Comparison of ENCODE assay signal across 1 cellular context in the genomic region with DNA sequence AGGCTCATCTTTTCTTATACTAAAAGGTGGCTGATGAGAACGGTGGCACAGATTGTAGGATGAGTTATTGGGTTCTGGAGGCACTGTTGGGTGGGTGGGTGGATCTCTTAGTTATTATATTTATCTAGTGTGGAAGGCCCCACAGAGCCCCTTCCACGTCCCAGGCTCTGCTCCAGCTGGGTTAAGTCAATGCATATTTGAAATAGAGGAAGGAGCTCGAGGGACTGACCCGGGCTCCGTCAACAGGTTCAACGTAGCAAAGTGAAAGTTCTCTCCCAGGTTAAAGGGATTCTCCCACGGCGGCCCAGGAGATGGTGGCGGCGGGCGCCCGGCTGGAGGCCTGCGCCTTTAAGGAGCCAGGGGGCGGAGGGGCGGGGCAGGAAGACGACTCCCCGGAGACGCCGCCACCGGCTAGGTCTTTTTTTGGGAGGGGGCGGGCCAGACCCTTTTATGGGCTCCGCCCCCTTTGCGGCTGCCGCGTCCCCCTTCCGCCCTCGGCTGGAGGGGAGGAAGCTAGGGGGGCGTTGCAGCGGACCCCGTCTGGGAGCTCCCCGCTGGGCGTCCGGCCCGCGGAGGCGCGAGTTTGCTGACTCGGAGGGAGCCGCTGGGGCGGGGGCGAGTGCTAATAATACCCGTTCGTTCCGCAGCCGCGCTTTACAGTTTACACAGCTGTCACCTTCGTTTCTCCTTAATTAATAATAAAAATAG.
TF ChIP-seq lines count a peak whose summit lies in the region.

No MANE protein-coding gene starts in this region.

TF ChIP-seq in K562, 482 proteins besides CTCF, POLR2A, EP300 and RAD21 (continues in another document):
- TF ChIP-seq SRSF7 (optimal IDR thresholded peaks at IDR 0.05; ENCODE audit: low read depth, low read length) (no peak), DACH1 (IDR thresholded peaks at IDR 0.05; ENCODE audit: partially characterized antibody) (peak; percentile 82), ZNF24 (IDR thresholded peaks at IDR 0.05) (no peak), ZFX (CRISPR knock-in tag; IDR thresholded peaks at IDR 0.05) (peak; percentile 27), POLR2H (tag; IDR thresholded peaks at IDR 0.05; ENCODE audit: low read depth) (0 out of 2 replicates have a peak, but pooled peaks have one; percentile 6), TAF7 (tag; IDR thresholded peaks at IDR 0.05) (no peak), FOXM1 (IDR thresholded peaks at IDR 0.05; ENCODE audit: low read depth) (peak; percentile 85), FOXM1 (CRISPR knock-in tag; IDR thresholded peaks at IDR 0.05; ENCODE audit: low read depth) (no peak), TAF1 (IDR thresholded peaks at IDR 0.05; ENCODE audit: control insufficient read depth, extremely low read depth, insufficient read depth, low read length, severe bottlenecking) (peak; percentile 22), FOXP1 (CRISPR knock-in tag; IDR thresholded peaks at IDR 0.05) (no peak), ZNF347 (CRISPR knock-in tag; IDR thresholded peaks at IDR 0.05; ENCODE audit: low read depth) (no peak), CCNT2 (IDR thresholded peaks at IDR 0.05; ENCODE audit: borderline replicate concordance, extremely low read depth, insufficient read length, low read depth, low read length) (peak; percentile 63), BMI1 (IDR thresholded peaks at IDR 0.05; ENCODE audit: low read length) (no peak), E2F3 (CRISPR knock-in tag; IDR thresholded peaks at IDR 0.05) (no peak), FOSL1 (tag; conservative IDR thresholded peaks at IDR 0.05) (peak; percentile 24; the same call in 1 of the 2 replicates), TEAD1 (CRISPR knock-in tag; IDR thresholded peaks at IDR 0.05) (0 out of 4 replicates have a peak, but pooled peaks of 1 of the 2 experiments have one; percentile 9), CXXC5 (CRISPR knock-in tag; IDR thresholded peaks at IDR 0.05) (peak; percentile 80), ZNF184 (CRISPR knock-in tag; IDR thresholded peaks at IDR 0.05) (no peak), MAFK (IDR thresholded peaks at IDR 0.05; ENCODE audit: low read length) (peak; percentile 20; the same call in 1 of the 2 replicates), ETV1 (tag; conservative IDR thresholded peaks at IDR 0.05; ENCODE audit: low read depth) (peak; percentile 50; the same call in 1 of the 2 replicates), TRIM28 (IDR thresholded peaks at IDR 0.05) (no peak), SAP30 (IDR thresholded peaks at IDR 0.05; ENCODE audit: borderline replicate concordance, insufficient read depth, low read depth, low read length, poor library complexity, severe bottlenecking) (peak; percentile 22), ZNF263 (CRISPR knock-in tag; IDR thresholded peaks at IDR 0.05; ENCODE audit: borderline replicate concordance) (0 out of 2 replicates have a peak, but pooled peaks have one; percentile 28), HMG20A (CRISPR knock-in tag; conservative IDR thresholded peaks at IDR 0.05) (no peak), MTA3 (IDR thresholded peaks at IDR 0.05; ENCODE audit: borderline replicate concordance) (peak; percentile 53; the same call in 1 of the 2 replicates), KAT7 (CRISPR knock-in tag; IDR thresholded peaks at IDR 0.05; ENCODE audit: borderline replicate concordance) (0 out of 2 replicates have a peak, but pooled peaks have one; percentile 35), GATAD2A (IDR thresholded peaks at IDR 0.05) (0 out of 2 replicates have a peak, but pooled peaks have one; percentile 38), KDM5B (IDR thresholded peaks at IDR 0.05; ENCODE audit: insufficient replicate concordance, low read depth, low read length) (peak; percentile 60), PRPF4 (IDR thresholded peaks at IDR 0.05; ENCODE audit: insufficient read depth, low read depth, low read length, poor library complexity, severe bottlenecking) (no peak), CSDE1 (IDR thresholded peaks at IDR 0.05) (no peak), ZKSCAN8 (CRISPR knock-in tag; IDR thresholded peaks at IDR 0.05) (no peak), ZNF584 (CRISPR knock-in tag; IDR thresholded peaks at IDR 0.05; ENCODE audit: low read depth) (0 out of 2 replicates have a peak, but pooled peaks have one; percentile 34), HEY1 (CRISPR knock-in tag; IDR thresholded peaks at IDR 0.05; ENCODE audit: borderline replicate concordance) (no peak), TBP (optimal IDR thresholded peaks at IDR 0.05; ENCODE audit: low read depth, low read length) (peak; percentile 26), HNRNPUL1 (IDR thresholded peaks at IDR 0.05; ENCODE audit: low read length) (no peak), YY1 (IDR thresholded peaks at IDR 0.05; ENCODE audit: borderline replicate concordance in 1 of 3, control insufficient read depth in 1 of 3, extremely low read depth in 1 of 3, insufficient read depth in 3 of 3, insufficient read length in 1 of 3, insufficient replicate concordance in 2 of 3, low read depth in 1 of 3, low read length in 2 of 3) (peak in 1 of 3 experiments; percentile 54), ETV5 (CRISPR knock-in tag; IDR thresholded peaks at IDR 0.05; ENCODE audit: low read depth) (peak; percentile 53; the same call in 1 of the 2 replicates), LCOR (CRISPR knock-in tag; IDR thresholded peaks at IDR 0.05) (peak; percentile 81), NFRKB (IDR thresholded peaks at IDR 0.05; ENCODE audit: low read depth) (0 out of 2 replicates have a peak, but pooled peaks have one; percentile 0), SUPT5H (IDR thresholded peaks at IDR 0.05) (peak; percentile 66), RB1 (IDR thresholded peaks at IDR 0.05; ENCODE audit: low read depth) (peak; percentile 53; the same call in 1 of the 2 replicates), GTF2E2 (tag; IDR thresholded peaks at IDR 0.05) (peak; percentile 77; the same call in 1 of the 2 replicates), GATA2 (CRISPR knock-in tag; IDR thresholded peaks at IDR 0.05) (no peak)
- TF ChIP-seq, protein P1, sequence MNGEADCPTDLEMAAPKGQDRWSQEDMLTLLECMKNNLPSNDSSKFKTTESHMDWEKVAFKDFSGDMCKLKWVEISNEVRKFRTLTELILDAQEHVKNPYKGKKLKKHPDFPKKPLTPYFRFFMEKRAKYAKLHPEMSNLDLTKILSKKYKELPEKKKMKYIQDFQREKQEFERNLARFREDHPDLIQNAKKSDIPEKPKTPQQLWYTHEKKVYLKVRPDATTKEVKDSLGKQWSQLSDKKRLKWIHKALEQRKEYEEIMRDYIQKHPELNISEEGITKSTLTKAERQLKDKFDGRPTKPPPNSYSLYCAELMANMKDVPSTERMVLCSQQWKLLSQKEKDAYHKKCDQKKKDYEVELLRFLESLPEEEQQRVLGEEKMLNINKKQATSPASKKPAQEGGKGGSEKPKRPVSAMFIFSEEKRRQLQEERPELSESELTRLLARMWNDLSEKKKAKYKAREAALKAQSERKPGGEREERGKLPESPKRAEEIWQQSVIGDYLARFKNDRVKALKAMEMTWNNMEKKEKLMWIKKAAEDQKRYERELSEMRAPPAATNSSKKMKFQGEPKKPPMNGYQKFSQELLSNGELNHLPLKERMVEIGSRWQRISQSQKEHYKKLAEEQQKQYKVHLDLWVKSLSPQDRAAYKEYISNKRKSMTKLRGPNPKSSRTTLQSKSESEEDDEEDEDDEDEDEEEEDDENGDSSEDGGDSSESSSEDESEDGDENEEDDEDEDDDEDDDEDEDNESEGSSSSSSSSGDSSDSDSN (IDR thresholded peaks at IDR 0.05; ENCODE audit: borderline replicate concordance in 1 of 2, low read depth in 2 of 2, low read length in 2 of 2) = peak; percentile 56 to 76; a peak in 3 of 4 replicates
- TF ChIP-seq, protein P2, sequence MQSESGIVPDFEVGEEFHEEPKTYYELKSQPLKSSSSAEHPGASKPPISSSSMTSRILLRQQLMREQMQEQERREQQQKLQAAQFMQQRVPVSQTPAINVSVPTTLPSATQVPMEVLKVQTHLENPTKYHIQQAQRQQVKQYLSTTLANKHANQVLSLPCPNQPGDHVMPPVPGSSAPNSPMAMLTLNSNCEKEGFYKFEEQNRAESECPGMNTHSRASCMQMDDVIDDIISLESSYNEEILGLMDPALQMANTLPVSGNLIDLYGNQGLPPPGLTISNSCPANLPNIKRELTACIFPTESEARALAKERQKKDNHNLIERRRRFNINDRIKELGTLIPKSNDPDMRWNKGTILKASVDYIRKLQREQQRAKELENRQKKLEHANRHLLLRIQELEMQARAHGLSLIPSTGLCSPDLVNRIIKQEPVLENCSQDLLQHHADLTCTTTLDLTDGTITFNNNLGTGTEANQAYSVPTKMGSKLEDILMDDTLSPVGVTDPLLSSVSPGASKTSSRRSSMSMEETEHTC (IDR thresholded peaks at IDR 0.05) = no peak
- TF ChIP-seq, protein P3, sequence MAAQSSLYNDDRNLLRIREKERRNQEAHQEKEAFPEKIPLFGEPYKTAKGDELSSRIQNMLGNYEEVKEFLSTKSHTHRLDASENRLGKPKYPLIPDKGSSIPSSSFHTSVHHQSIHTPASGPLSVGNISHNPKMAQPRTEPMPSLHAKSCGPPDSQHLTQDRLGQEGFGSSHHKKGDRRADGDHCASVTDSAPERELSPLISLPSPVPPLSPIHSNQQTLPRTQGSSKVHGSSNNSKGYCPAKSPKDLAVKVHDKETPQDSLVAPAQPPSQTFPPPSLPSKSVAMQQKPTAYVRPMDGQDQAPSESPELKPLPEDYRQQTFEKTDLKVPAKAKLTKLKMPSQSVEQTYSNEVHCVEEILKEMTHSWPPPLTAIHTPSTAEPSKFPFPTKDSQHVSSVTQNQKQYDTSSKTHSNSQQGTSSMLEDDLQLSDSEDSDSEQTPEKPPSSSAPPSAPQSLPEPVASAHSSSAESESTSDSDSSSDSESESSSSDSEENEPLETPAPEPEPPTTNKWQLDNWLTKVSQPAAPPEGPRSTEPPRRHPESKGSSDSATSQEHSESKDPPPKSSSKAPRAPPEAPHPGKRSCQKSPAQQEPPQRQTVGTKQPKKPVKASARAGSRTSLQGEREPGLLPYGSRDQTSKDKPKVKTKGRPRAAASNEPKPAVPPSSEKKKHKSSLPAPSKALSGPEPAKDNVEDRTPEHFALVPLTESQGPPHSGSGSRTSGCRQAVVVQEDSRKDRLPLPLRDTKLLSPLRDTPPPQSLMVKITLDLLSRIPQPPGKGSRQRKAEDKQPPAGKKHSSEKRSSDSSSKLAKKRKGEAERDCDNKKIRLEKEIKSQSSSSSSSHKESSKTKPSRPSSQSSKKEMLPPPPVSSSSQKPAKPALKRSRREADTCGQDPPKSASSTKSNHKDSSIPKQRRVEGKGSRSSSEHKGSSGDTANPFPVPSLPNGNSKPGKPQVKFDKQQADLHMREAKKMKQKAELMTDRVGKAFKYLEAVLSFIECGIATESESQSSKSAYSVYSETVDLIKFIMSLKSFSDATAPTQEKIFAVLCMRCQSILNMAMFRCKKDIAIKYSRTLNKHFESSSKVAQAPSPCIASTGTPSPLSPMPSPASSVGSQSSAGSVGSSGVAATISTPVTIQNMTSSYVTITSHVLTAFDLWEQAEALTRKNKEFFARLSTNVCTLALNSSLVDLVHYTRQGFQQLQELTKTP (IDR thresholded peaks at IDR 0.05; ENCODE audit: low read depth in 1 of 2, partially characterized antibody in 2 of 2) = no peak
- TF ChIP-seq, protein P4, sequence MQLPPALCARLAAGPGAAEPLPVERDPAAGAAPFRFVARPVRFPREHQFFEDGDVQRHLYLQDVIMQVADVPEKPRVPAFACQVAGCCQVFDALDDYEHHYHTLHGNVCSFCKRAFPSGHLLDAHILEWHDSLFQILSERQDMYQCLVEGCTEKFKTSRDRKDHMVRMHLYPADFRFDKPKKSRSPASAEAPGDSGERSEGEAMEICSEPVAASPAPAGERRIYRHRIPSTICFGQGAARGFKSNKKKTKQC (CRISPR knock-in tag; IDR thresholded peaks at IDR 0.05) = peak; percentile 48; the same call in 1 of the 2 replicates
- TF ChIP-seq, protein P5, sequence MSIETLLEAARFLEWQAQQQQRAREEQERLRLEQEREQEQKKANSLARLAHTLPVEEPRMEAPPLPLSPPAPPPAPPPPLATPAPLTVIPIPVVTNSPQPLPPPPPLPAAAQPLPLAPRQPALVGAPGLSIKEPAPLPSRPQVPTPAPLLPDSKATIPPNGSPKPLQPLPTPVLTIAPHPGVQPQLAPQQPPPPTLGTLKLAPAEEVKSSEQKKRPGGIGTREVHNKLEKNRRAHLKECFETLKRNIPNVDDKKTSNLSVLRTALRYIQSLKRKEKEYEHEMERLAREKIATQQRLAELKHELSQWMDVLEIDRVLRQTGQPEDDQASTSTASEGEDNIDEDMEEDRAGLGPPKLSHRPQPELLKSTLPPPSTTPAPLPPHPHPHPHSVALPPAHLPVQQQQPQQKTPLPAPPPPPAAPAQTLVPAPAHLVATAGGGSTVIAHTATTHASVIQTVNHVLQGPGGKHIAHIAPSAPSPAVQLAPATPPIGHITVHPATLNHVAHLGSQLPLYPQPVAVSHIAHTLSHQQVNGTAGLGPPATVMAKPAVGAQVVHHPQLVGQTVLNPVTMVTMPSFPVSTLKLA (conservative IDR thresholded peaks at IDR 0.05) = peak; percentile 32 to 66; a peak in 2 of 4 replicates
- TF ChIP-seq, protein P6, sequence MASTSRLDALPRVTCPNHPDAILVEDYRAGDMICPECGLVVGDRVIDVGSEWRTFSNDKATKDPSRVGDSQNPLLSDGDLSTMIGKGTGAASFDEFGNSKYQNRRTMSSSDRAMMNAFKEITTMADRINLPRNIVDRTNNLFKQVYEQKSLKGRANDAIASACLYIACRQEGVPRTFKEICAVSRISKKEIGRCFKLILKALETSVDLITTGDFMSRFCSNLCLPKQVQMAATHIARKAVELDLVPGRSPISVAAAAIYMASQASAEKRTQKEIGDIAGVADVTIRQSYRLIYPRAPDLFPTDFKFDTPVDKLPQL (IDR thresholded peaks at IDR 0.05; ENCODE audit: extremely low read depth, insufficient read length) = no peak
- TF ChIP-seq, protein P7, sequence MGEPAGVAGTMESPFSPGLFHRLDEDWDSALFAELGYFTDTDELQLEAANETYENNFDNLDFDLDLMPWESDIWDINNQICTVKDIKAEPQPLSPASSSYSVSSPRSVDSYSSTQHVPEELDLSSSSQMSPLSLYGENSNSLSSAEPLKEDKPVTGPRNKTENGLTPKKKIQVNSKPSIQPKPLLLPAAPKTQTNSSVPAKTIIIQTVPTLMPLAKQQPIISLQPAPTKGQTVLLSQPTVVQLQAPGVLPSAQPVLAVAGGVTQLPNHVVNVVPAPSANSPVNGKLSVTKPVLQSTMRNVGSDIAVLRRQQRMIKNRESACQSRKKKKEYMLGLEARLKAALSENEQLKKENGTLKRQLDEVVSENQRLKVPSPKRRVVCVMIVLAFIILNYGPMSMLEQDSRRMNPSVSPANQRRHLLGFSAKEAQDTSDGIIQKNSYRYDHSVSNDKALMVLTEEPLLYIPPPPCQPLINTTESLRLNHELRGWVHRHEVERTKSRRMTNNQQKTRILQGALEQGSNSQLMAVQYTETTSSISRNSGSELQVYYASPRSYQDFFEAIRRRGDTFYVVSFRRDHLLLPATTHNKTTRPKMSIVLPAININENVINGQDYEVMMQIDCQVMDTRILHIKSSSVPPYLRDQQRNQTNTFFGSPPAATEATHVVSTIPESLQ (CRISPR knock-in tag; IDR thresholded peaks at IDR 0.05) = no peak
- TF ChIP-seq, protein P8, sequence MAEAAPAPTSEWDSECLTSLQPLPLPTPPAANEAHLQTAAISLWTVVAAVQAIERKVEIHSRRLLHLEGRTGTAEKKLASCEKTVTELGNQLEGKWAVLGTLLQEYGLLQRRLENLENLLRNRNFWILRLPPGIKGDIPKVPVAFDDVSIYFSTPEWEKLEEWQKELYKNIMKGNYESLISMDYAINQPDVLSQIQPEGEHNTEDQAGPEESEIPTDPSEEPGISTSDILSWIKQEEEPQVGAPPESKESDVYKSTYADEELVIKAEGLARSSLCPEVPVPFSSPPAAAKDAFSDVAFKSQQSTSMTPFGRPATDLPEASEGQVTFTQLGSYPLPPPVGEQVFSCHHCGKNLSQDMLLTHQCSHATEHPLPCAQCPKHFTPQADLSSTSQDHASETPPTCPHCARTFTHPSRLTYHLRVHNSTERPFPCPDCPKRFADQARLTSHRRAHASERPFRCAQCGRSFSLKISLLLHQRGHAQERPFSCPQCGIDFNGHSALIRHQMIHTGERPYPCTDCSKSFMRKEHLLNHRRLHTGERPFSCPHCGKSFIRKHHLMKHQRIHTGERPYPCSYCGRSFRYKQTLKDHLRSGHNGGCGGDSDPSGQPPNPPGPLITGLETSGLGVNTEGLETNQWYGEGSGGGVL (CRISPR knock-in tag; IDR thresholded peaks at IDR 0.05) = no peak
